Comparison of ENCODE assay signal across 1 cellular context in genomic region chr2:189527812-189528591, GRCh38.
A peak's percentile ranks its signal among the peaks of the same experiment; 100 is the strongest.
TF ChIP-seq lines count a peak whose summit lies in the region.

No MANE protein-coding gene starts in this region.

TF ChIP-seq in K562, 482 proteins besides CTCF, POLR2A, EP300 and RAD21 (continued from another document):
- TF ChIP-seq SP2 (IDR thresholded peaks at IDR 0.05; ENCODE audit: extremely low read depth, low read depth, low read length, poor library complexity, severe bottlenecking) = no peak
- peak; percentile 78 for TF ChIP-seq ZNF316 (IDR thresholded peaks at IDR 0.05)
- peak; percentile 44; the same call in 1 of the 2 replicates for TF ChIP-seq MAFF (IDR thresholded peaks at IDR 0.05; ENCODE audit: low read length)
- TF ChIP-seq DEAF1 (CRISPR knock-in tag; IDR thresholded peaks at IDR 0.05) = no peak
- peak; percentile 52; the same call in 1 of the 2 replicates for TF ChIP-seq C11orf30 (IDR thresholded peaks at IDR 0.05; ENCODE audit: low read depth)
